18 cellular contexts compared by ENCODE assay signal in the genomic region with DNA sequence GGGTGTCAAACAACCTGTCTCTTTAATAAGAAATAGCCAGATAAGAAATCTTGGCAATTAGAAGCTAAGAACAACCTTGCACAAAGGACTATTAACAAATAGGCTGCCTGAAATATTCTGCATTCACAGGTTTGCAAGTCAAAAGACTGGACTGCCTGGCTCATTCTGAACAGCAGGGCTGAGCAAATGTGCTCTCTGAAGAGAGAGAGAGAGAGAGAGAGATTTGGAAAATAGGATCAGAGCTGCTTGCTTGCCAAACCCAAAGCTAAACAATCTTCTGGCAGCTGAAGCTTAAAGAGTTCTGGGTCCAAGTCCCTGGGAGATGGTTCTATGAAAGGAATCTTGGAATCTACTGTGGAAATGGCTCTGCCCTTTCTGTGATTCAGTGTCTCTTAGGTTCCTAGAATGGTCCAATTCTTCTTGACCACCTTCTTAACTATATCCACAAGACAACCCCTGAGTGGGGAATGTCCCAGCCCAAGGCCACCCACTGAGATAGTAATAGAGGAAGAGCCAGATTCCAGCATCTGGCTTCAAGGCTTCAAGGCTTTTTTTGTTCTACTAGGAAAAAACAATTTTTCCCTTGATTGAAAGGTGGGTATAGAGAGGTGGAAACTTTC.
DNase-seq lines count a peak whose midpoint lies in the region; TF ChIP-seq lines count a peak whose summit lies in the region.
"Had no signal": no experiment of that assay in that cellular context is flagged by ENCODE, and none has a peak within 500 bp of the region (broad histone marks: within the 10 kb centered on the region; RNA-seq: fewer than 3 reads in every experiment).

No MANE protein-coding gene starts in this region.

- intact Hi-C loops in dorsolateral prefrontal cortex (cut with DNase I): no loop called here

- no peaks in the 10 kb centered on the region for H3K79me2 ChIP-seq in MM.1S (ENCODE audit: low read length)

- H3K9me3 ChIP-seq in MG63: no peaks in the 10 kb centered on the region
- H3K9me3 ChIP-seq in tibial nerve: no peaks in the 10 kb centered on the region
- no peaks in the 10 kb centered on the region for H3K9me3 ChIP-seq in MM.1S (replicated peaks; ENCODE audit: insufficient read depth, low read length)

- POLR2A ChIA-PET in RWPE1 (lab: Yijun Ruan, JAX; ENCODE audit: low non-redundant PET): no interaction called here

- CTCF ChIA-PET in RWPE1 (lab: Yijun Ruan, JAX): no interaction called here

- no peak for TF ChIP-seq POLR2A in tibial nerve (IDR thresholded peaks at IDR 0.05)

- no peaks in the 10 kb centered on the region for H3K27me3 ChIP-seq in MG63
- peaks cover 0 to 3% of the 10 kb centered on the region in 2 donors for H3K27me3 ChIP-seq in tibial nerve
- H3K27me3 ChIP-seq in dorsolateral prefrontal cortex: peaks cover 0 to 82% (median 18%) of the 10 kb centered on the region in 45 donors
- no peaks in the 10 kb centered on the region for H3K27me3 ChIP-seq in MM.1S (replicated peaks; ENCODE audit: insufficient read depth, low read length)

- no peak overlapping the region for H2AFZ ChIP-seq in MM.1S (ENCODE audit: low read length)
- H2AFZ ChIP-seq: PC-9 had no signal

- no peaks in the 10 kb centered on the region for H3F3A ChIP-seq in MM.1S (ENCODE audit: insufficient read depth, low read length)

- H3K27ac ChIP-seq in tibial nerve (peak overlapping the region in 3 of 4 donors; percentile 26 to 75 (median 36)), dorsolateral prefrontal cortex (no peak overlapping the region), MM.1S (ENCODE audit: low read length) (no peak overlapping the region), RWPE1 (no peak overlapping the region)
- H3K27ac ChIP-seq: KMS-11, PC-9 had no signal

- H3K9me2 ChIP-seq in MM.1S (replicated peaks; ENCODE audit: insufficient read depth, low read length): no peaks in the 10 kb centered on the region

- TF ChIP-seq CTCF in tibial nerve (IDR thresholded peaks at IDR 0.05) (no peak), dorsolateral prefrontal cortex (IDR thresholded peaks at IDR 0.05 in 54 of 56, conservative IDR thresholded peaks at IDR 0.05 in 2 of 56; ENCODE audit: low read depth in 1 of 56, partially characterized antibody in 56 of 56) (no peak), MM.1S (IDR thresholded peaks at IDR 0.05; ENCODE audit: low read length) (no peak), RWPE1 (conservative IDR thresholded peaks at IDR 0.05; ENCODE audit: low read depth) (no peak)

- peak in 1 of 2 donors; percentile 24 for TF ChIP-seq EP300 in tibial nerve (IDR thresholded peaks at IDR 0.05)

- no peaks in the 10 kb centered on the region for H3K36me3 ChIP-seq in MG63
- H3K36me3 ChIP-seq in tibial nerve: no peaks in the 10 kb centered on the region
- no peaks in the 10 kb centered on the region for H3K36me3 ChIP-seq in MM.1S (replicated peaks; ENCODE audit: insufficient read depth, low read length)

- no peak overlapping the region for H3K4me2 ChIP-seq in MM.1S (ENCODE audit: low read depth, low read length)
- H3K4me2 ChIP-seq: KMS-11, PC-9 had no signal

- peak; percentile 40 for DNase-seq in MG63
- DNase-seq in fibroblast of peridontal ligament (ENCODE audit: extremely low read depth): peak; percentile 19
- peak; percentile 24 for DNase-seq in medulla oblongata (ENCODE audit: extremely low spot score)
- DNase-seq in tibial nerve (ENCODE audit: low spot score in 2 of 2): peak; percentile 15 to 22
- no peak for DNase-seq in dorsolateral prefrontal cortex
- DNase-seq in MM.1S: no peak
- DNase-seq in RWPE1 (ENCODE audit: low spot score): no peak
- DNase-seq: CD4-positive, CD25-positive, alpha-beta regulatory T cell; DMS79; IMR-90; NCI-H1048; NCI-H1417 treated with DMSO at 0.1 percent for 48 hours; NCI-H1930; NCI-H510A; NCI-H748 treated with DMSO at 0.1 percent for 48 hours; PC-9; RPMI8226 had no signal

- H3K4me1 ChIP-seq in tibial nerve: peaks cover 0 to 9% (median 0%) of the 10 kb centered on the region in 4 donors
- no peaks in the 10 kb centered on the region for H3K4me1 ChIP-seq in MM.1S (ENCODE audit: low read length)

- H3K4me3 ChIP-seq in MG63 (no peak overlapping the region), tibial nerve (no peak overlapping the region), dorsolateral prefrontal cortex (no peak overlapping the region), MM.1S (ENCODE audit: low read length) (no peak overlapping the region)
- H3K4me3 ChIP-seq: PC-9 had no signal

- H3K9ac ChIP-seq in MM.1S (ENCODE audit: low read length): no peak overlapping the region
- H3K9ac ChIP-seq: KMS-11 had no signal

- no peaks in the 10 kb centered on the region for H4K20me1 ChIP-seq in MM.1S (ENCODE audit: insufficient read depth, low read length)

Comparison
In these comparisons a context has a peak if more than half of its experiments do, and no peak if none do; other contexts are left out.
1. DNase-seq: peak in MG63 (single experiment), fibroblast of peridontal ligament (single experiment), medulla oblongata (single experiment) and tibial nerve (2 of 2); none in dorsolateral prefrontal cortex (0 of 10), MM.1S (single experiment) and RWPE1 (single experiment).
2. H3K27ac ChIP-seq: peak in tibial nerve (3 of 4); none in dorsolateral prefrontal cortex (0 of 59), MM.1S (single experiment) and RWPE1 (single experiment).